Comparison of ENCODE assay signal across 29 cellular contexts in genomic region chr1:228289239-228289849, GRCh38.
A peak's percentile ranks its signal among the peaks of the same experiment; 100 is the strongest.
DNase-seq lines count a peak whose midpoint lies in the region; ATAC-seq, FAIRE-seq and TF ChIP-seq lines count a peak whose summit lies in the region.
"Had no signal": no experiment of that assay in that cellular context is flagged by ENCODE, and none has a peak within 500 bp of the region (broad histone marks: within the 10 kb centered on the region; RNA-seq: fewer than 3 reads in every experiment).

No MANE protein-coding gene starts in this region.

- no peaks in the 10 kb centered on the region for H3K9me3 ChIP-seq in right lobe of liver
- no peaks in the 10 kb centered on the region for H3K9me3 ChIP-seq in HepG2 (ENCODE audit: low read length)
- no peaks in the 10 kb centered on the region for H3K9me3 ChIP-seq in K562 (replicated peaks; ENCODE audit: control insufficient read depth, insufficient read depth, low read depth, low read length)
- no peaks in the 10 kb centered on the region for H3K9me3 ChIP-seq in aorta (ENCODE audit: control insufficient read depth, low read length)
- H3K9me3 ChIP-seq in psoas muscle: no peaks in the 10 kb centered on the region
- H3K9me3 ChIP-seq: esophagus squamous epithelium, heart right ventricle had no signal

- intact Hi-C loops in right lobe of liver (cut with DNase I) (no loop called here), HepG2 (cut with micrococcal nuclease; ENCODE audit: unreplicated experiment) (no loop called here), K562 (cut with micrococcal nuclease) (no loop called here), aorta (cut with DNase I) (no loop called here), psoas muscle (cut with DNase I) (no loop called here)

- FAIRE-seq in HepG2 (lab: Jason Lieb, UNC) (no peak), K562 (lab: Jason Lieb, UNC) (no peak)
- FAIRE-seq: endometrium had no signal

- no TSS peak for BruUV-seq in HepG2 (replicated peaks; lab: Mats Ljungman, UMichigan)
- no TSS peak for BruUV-seq in K562 (replicated peaks; lab: Mats Ljungman, UMichigan)

- no peak overlapping the region for H3K4me2 ChIP-seq in HepG2 (ENCODE audit: low read depth, low read length)
- H3K4me2 ChIP-seq in K562 (ENCODE audit: insufficient read depth, low read length): no peak overlapping the region

- no peaks in the 10 kb centered on the region for H3K36me3 ChIP-seq in right lobe of liver
- H3K36me3 ChIP-seq in HepG2 (replicated peaks in 1 of 2; ENCODE audit: control insufficient read depth in 1 of 2, insufficient read depth in 2 of 2, low read length in 2 of 2): no peaks in the 10 kb centered on the region
- H3K36me3 ChIP-seq in K562 (ENCODE audit: control insufficient read depth, insufficient read depth, low read length): no peaks in the 10 kb centered on the region
- H3K36me3 ChIP-seq in aorta (ENCODE audit: control insufficient read depth in 1 of 2, insufficient read depth in 2 of 2, low read length in 1 of 2): no peaks in the 10 kb centered on the region
- peaks cover 4 to 99% of the 10 kb centered on the region in 2 donors for H3K36me3 ChIP-seq in psoas muscle (ENCODE audit: insufficient read depth in 1 of 2, low read depth in 1 of 2)

- POLR2A ChIA-PET in HepG2 (lab: Yijun Ruan, JAX) (no interaction called here), K562 (lab: Yijun Ruan, JAX) (interaction anchor here (0.7 kb wide), 1 partner anchor 57 kb away, joined by 3 read pairs; no protein-coding TSS in a partner anchor)

- H3K79me2 ChIP-seq in HepG2 (ENCODE audit: insufficient read depth, low read length) (no peaks in the 10 kb centered on the region), K562 (ENCODE audit: control insufficient read depth, insufficient read depth, low read length) (no peaks in the 10 kb centered on the region)

- no peaks in the 10 kb centered on the region for H3K27me3 Mint-ChIP-seq in natural killer cell treated with Interleukin-12 subunit alpha and Interleukin-12 subunit beta and Interleukin-15 and Interleukin-18, amount 100 ng/mL, for 72 hours
- H3K27me3 Mint-ChIP-seq: activated naive CD4-positive, alpha-beta T cell treated with anti-CD3 and anti-CD28 coated beads, Interleukin-2, amount 50 U/mL, for 24 hours; stimulated activated memory B cell treated with anti-CD40 and anti-IgM and Interleukin-4, amounts not matched to agents 10 μg/mL and 1 μg/mL and 100 μg/mL, for 72 hours had no signal

- in situ Hi-C loops in HepG2 (cut with HindIII; ENCODE audit: extremely low pct_ligation_motif_present, low pct_unique_long_range_greater_than_20kb): no loop called here
- in situ Hi-C loops in K562 (cut with MboI): no loop called here

- no peak overlapping the region for H3K27ac ChIP-seq in right lobe of liver
- H3K27ac ChIP-seq in HepG2 (ENCODE audit: extremely low read length, insufficient read depth, low read length): no peak overlapping the region
- H3K27ac ChIP-seq in K562 (ENCODE audit: extremely low read depth, low read depth, low read length): no peak overlapping the region
- H3K27ac ChIP-seq in aorta (ENCODE audit: low read depth in 1 of 2, low read length in 2 of 2): no peak overlapping the region
- no peak overlapping the region for H3K27ac ChIP-seq in psoas muscle
- H3K27ac ChIP-seq: esophagus squamous epithelium, heart right ventricle had no signal

- H4K20me1 ChIP-seq in HepG2 (ENCODE audit: insufficient read depth, low read length): no peaks in the 10 kb centered on the region
- H4K20me1 ChIP-seq in K562 (replicated peaks; ENCODE audit: control insufficient read depth, insufficient read depth, low read length): no peaks in the 10 kb centered on the region

- no peak for ATAC-seq in right lobe of liver
- ATAC-seq in HepG2: no peak
- ATAC-seq in K562: no peak
- ATAC-seq in natural killer cell treated with Interleukin-12 subunit alpha and Interleukin-12 subunit beta and Interleukin-15 and Interleukin-18, amount 100 ng/mL, for 72 hours: no peak
- no peak for ATAC-seq in aorta (ENCODE audit: low FRiP score)
- ATAC-seq in psoas muscle: no peak
- ATAC-seq: HCT116; heart right ventricle; stimulated activated memory B cell treated with anti-CD40 and anti-IgM and Interleukin-4, amounts not matched to agents 10 μg/mL and 1 μg/mL and 100 μg/mL, for 72 hours had no signal

- peaks cover 6 to 11% of the 10 kb centered on the region in 2 donors for H3K4me1 Mint-ChIP-seq in natural killer cell treated with Interleukin-12 subunit alpha and Interleukin-12 subunit beta and Interleukin-15 and Interleukin-18, amount 100 ng/mL, for 72 hours (ENCODE audit: low read depth in 2 of 2)
- H3K4me1 Mint-ChIP-seq: activated naive CD4-positive, alpha-beta T cell treated with anti-CD3 and anti-CD28 coated beads, Interleukin-2, amount 50 U/mL, for 24 hours; stimulated activated memory B cell treated with anti-CD40 and anti-IgM and Interleukin-4, amounts not matched to agents 10 μg/mL and 1 μg/mL and 100 μg/mL, for 72 hours had no signal

- TF ChIP-seq POLR2A in right lobe of liver (IDR thresholded peaks at IDR 0.05) (no peak), HepG2 (IDR thresholded peaks at IDR 0.05; ENCODE audit: insufficient read depth in 1 of 2, low read depth in 2 of 2, low read length in 2 of 2) (no peak), K562 (conservative IDR thresholded peaks at IDR 0.05) (no peak)

- no peaks in the 10 kb centered on the region for H3K27me3 ChIP-seq in right lobe of liver
- H3K27me3 ChIP-seq in HepG2 (ENCODE audit: control insufficient read depth in 1 of 2, insufficient read depth in 2 of 2, low read length in 2 of 2): peaks cover 7 to 65% of the 10 kb centered on the region in 2 experiments
- H3K27me3 ChIP-seq in K562 (ENCODE audit: control insufficient read depth in 2 of 2, insufficient read depth in 2 of 2, low read length in 2 of 2): peaks cover 27 to 60% of the 10 kb centered on the region in 2 experiments; a peak in 4 of 5 replicates
- H3K27me3 ChIP-seq in aorta (ENCODE audit: control insufficient read depth in 1 of 2, insufficient read depth in 2 of 2, low read length in 1 of 2): no peaks in the 10 kb centered on the region
- H3K27me3 ChIP-seq in psoas muscle (ENCODE audit: insufficient read depth in 3 of 3, low read length in 2 of 3): no peaks in the 10 kb centered on the region
- H3K27me3 ChIP-seq: esophagus squamous epithelium, heart right ventricle had no signal

- H3K9me1 ChIP-seq in K562 (ENCODE audit: control insufficient read depth, insufficient read depth, low read length): peaks cover 4% of the 10 kb centered on the region

- H3K27ac Mint-ChIP-seq in natural killer cell treated with Interleukin-12 subunit alpha and Interleukin-12 subunit beta and Interleukin-15 and Interleukin-18, amount 100 ng/mL, for 72 hours: peak overlapping the region in 1 of 2 donors; percentile 40
- H3K27ac Mint-ChIP-seq: stimulated activated memory B cell treated with anti-CD40 and anti-IgM and Interleukin-4, amounts not matched to agents 10 μg/mL and 1 μg/mL and 100 μg/mL, for 72 hours had no signal

- H3K36me3 Mint-ChIP-seq in natural killer cell treated with Interleukin-12 subunit alpha and Interleukin-12 subunit beta and Interleukin-15 and Interleukin-18, amount 100 ng/mL, for 72 hours: no peaks in the 10 kb centered on the region
- H3K36me3 Mint-ChIP-seq: activated naive CD4-positive, alpha-beta T cell treated with anti-CD3 and anti-CD28 coated beads, Interleukin-2, amount 50 U/mL, for 24 hours had no signal

- peak in 2 of 3 donors; percentile 3 to 43 for DNase-seq in right lobe of liver
- DNase-seq in HepG2 (ENCODE audit: low spot score): no peak
- DNase-seq in K562 (ENCODE audit: extremely low read depth in 1 of 4, low spot score in 3 of 4): no peak
- DNase-seq in natural killer cell treated with Interleukin-12 subunit alpha and Interleukin-12 subunit beta and Interleukin-15 and Interleukin-18, amount 100 ng/mL, for 72 hours (ENCODE audit: low spot score): peak; percentile 35
- DNase-seq in aorta: peak; percentile 18 to 57
- DNase-seq in psoas muscle: no peak
- DNase-seq in GM19238 (ENCODE audit: insufficient read length, low spot score): no peak
- no peak for DNase-seq in NCI-H1930 (lab: John Stamatoyannopoulos, UW)
- DNase-seq: activated CD8-positive, alpha-beta memory T cell treated with anti-CD3 and anti-CD28 coated beads for 24 hours; C1 segment of cervical spinal cord; central memory CD4-positive, alpha-beta T cell; dermis blood vessel endothelial cell; DMS79; esophagus squamous epithelium; foreskin melanocyte; GF-D8; KG1; mesenchymal stem cell; MM.1S; NCI-H2029 treated with DMSO at 0.1 percent for 48 hours; NCI-H2227 treated with DMSO at 0.1 percent for 48 hours; NCI-H774; stimulated activated CD4-positive, alpha-beta T cell treated with anti-CD3 and anti-CD28 coated beads, Interleukin-4, amount 100 ng/mL, for 24 hours; T-helper 1 cell had no signal

- TF ChIP-seq EP300 in HepG2 (IDR thresholded peaks at IDR 0.05; ENCODE audit: low read depth in 2 of 2, low read length in 2 of 2) (no peak), HepG2 (CRISPR knock-in tag; IDR thresholded peaks at IDR 0.05; ENCODE audit: borderline replicate concordance) (no peak), K562 (IDR thresholded peaks at IDR 0.05; ENCODE audit: low read length) (no peak)

- H2AFZ ChIP-seq in HepG2 (ENCODE audit: low read length) (no peak overlapping the region), K562 (ENCODE audit: low read depth, low read length) (peak overlapping the region; percentile 60; the same call in 1 of the 2 replicates)

- no CpG with 5 or more reads among the region's 12 CpGs for WGBS in right lobe of liver (ENCODE audit: insufficient coverage, low coverage, low lambda C conversion rate, missing lambda C conversion rate)
- WGBS in HepG2 (ENCODE audit: low lambda C conversion rate): no CpG with 5 or more reads among the region's 12 CpGs
- WGBS in K562 (ENCODE audit: insufficient coverage, low coverage, missing lambda C conversion rate): 38% methylated on average over 12 of the region's 12 CpGs
- 81 to 87% methylated on average over 11 to 12 of the region's 12 CpGs for WGBS in aorta, 2 donors
- 68 to 81% (median 71%) methylated on average over 11 to 12 of the region's 12 CpGs for WGBS in psoas muscle, 3 donors

- CTCF ChIA-PET in HepG2 (lab: Yijun Ruan, JAX; ENCODE audit: low intra/inter-chr PET ratio, low total read pairs) (no interaction called here), K562 (lab: Yijun Ruan, JAX; ENCODE audit: low intra/inter-chr PET ratio) (no interaction called here)

- no peak overlapping the region for H3K4me3 ChIP-seq in right lobe of liver
- H3K4me3 ChIP-seq in HepG2 (replicated peaks in 1 of 3; ENCODE audit: insufficient read depth in 1 of 3, low read depth in 2 of 3, low read length in 3 of 3): no peak overlapping the region
- H3K4me3 ChIP-seq in K562: no peak overlapping the region
- H3K4me3 ChIP-seq in aorta (ENCODE audit: low read length in 2 of 2): no peak overlapping the region
- no peak overlapping the region for H3K4me3 ChIP-seq in psoas muscle
- H3K4me3 ChIP-seq: esophagus squamous epithelium, heart right ventricle had no signal

- no peaks in the 10 kb centered on the region for H3K9me3 Mint-ChIP-seq in natural killer cell treated with Interleukin-12 subunit alpha and Interleukin-12 subunit beta and Interleukin-15 and Interleukin-18, amount 100 ng/mL, for 72 hours
- H3K9me3 Mint-ChIP-seq: activated naive CD4-positive, alpha-beta T cell treated with anti-CD3 and anti-CD28 coated beads, Interleukin-2, amount 50 U/mL, for 24 hours; stimulated activated memory B cell treated with anti-CD40 and anti-IgM and Interleukin-4, amounts not matched to agents 10 μg/mL and 1 μg/mL and 100 μg/mL, for 72 hours had no signal

- no peak overlapping the region for H3K9ac ChIP-seq in HepG2 (ENCODE audit: insufficient read depth, low read depth, low read length)
- H3K9ac ChIP-seq in K562 (ENCODE audit: insufficient read depth in 1 of 2, low read depth in 2 of 2, low read length in 2 of 2): peak overlapping the region in 1 of 2 experiments; percentile 60; a peak in 1 of 4 replicates

- TF ChIP-seq CTCF in right lobe of liver (IDR thresholded peaks at IDR 0.05) (no peak), HepG2 (CRISPR knock-in tag; IDR thresholded peaks at IDR 0.05) (no peak), K562 (IDR thresholded peaks at IDR 0.05 in 2 of 3, conservative IDR thresholded peaks at IDR 0.05 in 1 of 3; ENCODE audit: insufficient read depth in 2 of 3, low read depth in 1 of 3, low read length in 3 of 3) (no peak), psoas muscle (IDR thresholded peaks at IDR 0.05) (no peak)

- H3K4me1 ChIP-seq in right lobe of liver: no peaks in the 10 kb centered on the region
- no peaks in the 10 kb centered on the region for H3K4me1 ChIP-seq in HepG2 (ENCODE audit: insufficient read depth, low read length)
- H3K4me1 ChIP-seq in K562 (replicated peaks in 1 of 2; ENCODE audit: control insufficient read depth in 2 of 2, insufficient read depth in 2 of 2, low read length in 2 of 2): peaks cover 11 to 38% of the 10 kb centered on the region in 2 experiments; a peak in 4 of 5 replicates
- H3K4me1 ChIP-seq in aorta (ENCODE audit: control insufficient read depth in 1 of 2, insufficient read depth in 2 of 2, low read length in 2 of 2): no peaks in the 10 kb centered on the region
- no peaks in the 10 kb centered on the region for H3K4me1 ChIP-seq in psoas muscle
- H3K4me1 ChIP-seq: esophagus squamous epithelium, heart right ventricle had no signal

- TF ChIP-seq RAD21 in HepG2 (CRISPR knock-in tag; IDR thresholded peaks at IDR 0.05): no peak
- no peak for TF ChIP-seq RAD21 in K562 (CRISPR knock-in tag; conservative IDR thresholded peaks at IDR 0.05 in 1 of 2, IDR thresholded peaks at IDR 0.05 in 1 of 2)

- H3K4me3 Mint-ChIP-seq in natural killer cell treated with Interleukin-12 subunit alpha and Interleukin-12 subunit beta and Interleukin-15 and Interleukin-18, amount 100 ng/mL, for 72 hours: peak overlapping the region; percentile 4
- H3K4me3 Mint-ChIP-seq: activated naive CD4-positive, alpha-beta T cell treated with anti-CD3 and anti-CD28 coated beads, Interleukin-2, amount 50 U/mL, for 24 hours; stimulated activated memory B cell treated with anti-CD40 and anti-IgM and Interleukin-4, amounts not matched to agents 10 μg/mL and 1 μg/mL and 100 μg/mL, for 72 hours had no signal

Comparison
In these comparisons a context has a peak if more than half of its experiments do, and no peak if none do; other contexts are left out.
1. DNase-seq: peak in right lobe of liver (2 of 3), natural killer cell treated with Interleukin-12 subunit alpha and Interleukin-12 subunit beta and Interleukin-15 and Interleukin-18, amount 100 ng/mL, for 72 hours (single experiment) and aorta (2 of 2); none in HepG2 (single experiment), K562 (0 of 4), psoas muscle (0 of 2), GM19238 (single experiment) and NCI-H1930 (0 of 2).